In genomic region chrX:155026420-155026726, GRCh38 we compare ENCODE assay signal across 8 cellular contexts. TPM values are rescaled to one million over a fixed set of nuclear protein-coding genes. Genes with fewer than 3 reads are reported as not detected.
DNase-seq lines count a peak whose midpoint lies in the region; ATAC-seq, FAIRE-seq and TF ChIP-seq lines count a peak whose summit lies in the region.

No MANE protein-coding gene starts in this region.

- H3K4me1 ChIP-seq in BLaER1 treated with 17β-estradiol and CSF1 and Interleukin-3, amounts not matched to agents 10 nM and 100 nM = peaks cover 0 to 29% (median 13%) of the 10 kb centered on the region in 10 experiments; a peak in 16 of 20 replicates
- H3K4me1 ChIP-seq in MM.1S (ENCODE audit: low read length) = no peaks in the 10 kb centered on the region
- no peaks in the 10 kb centered on the region for H3K4me1 ChIP-seq in ectodermal cell (ENCODE audit: control insufficient read depth, insufficient read depth, low read length)

- peaks cover 0 to 8% (median 0%) of the 10 kb centered on the region in 11 experiments; a peak in 4 of 22 replicates for H4K20me1 ChIP-seq in BLaER1 treated with 17β-estradiol and CSF1 and Interleukin-3, amounts not matched to agents 10 nM and 100 nM
- H4K20me1 ChIP-seq in MM.1S (ENCODE audit: insufficient read depth, low read length) = no peaks in the 10 kb centered on the region
- no peaks in the 10 kb centered on the region for H4K20me1 ChIP-seq in neural cell (ENCODE audit: insufficient read depth)

- no peak for FAIRE-seq in RCC 7860 (lab: Jason Lieb, UNC)

- no peak for TF ChIP-seq RAD21 in neural cell (conservative IDR thresholded peaks at IDR 0.05)

- H3F3A ChIP-seq in MM.1S (ENCODE audit: insufficient read depth, low read length) = peaks cover 12% of the 10 kb centered on the region; the same call in 1 of the 2 replicates
- no peaks in the 10 kb centered on the region for H3F3A ChIP-seq in neural cell (ENCODE audit: insufficient read depth, low read length, poor library complexity, severe bottlenecking)

- CTCF ChIA-PET in HEK293T (lab: Yijun Ruan, JAX) = interaction anchor here (0.6 to 1.3 kb wide), 2 partner anchors 23 to 652 kb away, joined by 3 read pairs; no protein-coding TSS in a partner anchor

- TF ChIP-seq CTCF in MM.1S (IDR thresholded peaks at IDR 0.05; ENCODE audit: low read length) (no peak), neural cell (IDR thresholded peaks at IDR 0.05; ENCODE audit: poor library complexity, severe bottlenecking) (no peak)

- 1% methylated on average over 15 of the region's 16 CpGs for WGBS in ectodermal cell, 2 experiments

- peaks cover 0 to under 1% (median 0%) of the 10 kb centered on the region in 11 experiments; a peak in 2 of 22 replicates for H3K9me3 ChIP-seq in BLaER1 treated with 17β-estradiol and CSF1 and Interleukin-3, amounts not matched to agents 10 nM and 100 nM (replicated peaks in 1 of 11)
- H3K9me3 ChIP-seq in MM.1S (replicated peaks; ENCODE audit: insufficient read depth, low read length) (no peaks in the 10 kb centered on the region), ectodermal cell (ENCODE audit: control insufficient read depth, low read length) (no peaks in the 10 kb centered on the region), neural cell (ENCODE audit: low read length) (no peaks in the 10 kb centered on the region)

- peak overlapping the region; percentile 18 to 97 (median 95); a peak in 20 of 22 replicates for H3K27ac ChIP-seq in BLaER1 treated with 17β-estradiol and CSF1 and Interleukin-3, amounts not matched to agents 10 nM and 100 nM
- H3K27ac ChIP-seq in MM.1S (ENCODE audit: low read length) (peak overlapping the region; percentile 94; the same call in 1 of the 2 replicates), ectodermal cell (ENCODE audit: insufficient read depth, low read depth, low read length, poor library complexity, severe bottlenecking) (peak overlapping the region; percentile 92), neural cell (ENCODE audit: low read length) (peak overlapping the region; percentile 79)

- H3K4me3 ChIP-seq in BLaER1 treated with 17β-estradiol and CSF1 and Interleukin-3, amounts not matched to agents 10 nM and 100 nM = peak overlapping the region; percentile 38 to 75 (median 64)
- peak overlapping the region; percentile 47 for H3K4me3 ChIP-seq in MM.1S (ENCODE audit: low read length)
- H3K4me3 ChIP-seq in ectodermal cell (ENCODE audit: insufficient read depth, low read depth, low read length) = peak overlapping the region; percentile 66
- peak overlapping the region; percentile 81 for H3K4me3 ChIP-seq in neural cell (ENCODE audit: low read length)

- ATAC-seq in HG03095 (IDR thresholded peaks at IDR 0.05; ENCODE audit: unreplicated experiment) = no peak

- H2AFZ ChIP-seq in MM.1S (ENCODE audit: low read length) (peak overlapping the region; percentile 40; the same call in 1 of the 2 replicates), neural cell (ENCODE audit: low read depth, low read length) (no peak overlapping the region)

- TF ChIP-seq EP300 in neural cell (conservative IDR thresholded peaks at IDR 0.05; ENCODE audit: poor library complexity, severe bottlenecking) = no peak

- POLR2A ChIA-PET in HEK293T (lab: Yijun Ruan, JAX) = interaction anchor here (0.5 to 1.3 kb wide), 8 partner anchors 9 to 968 kb away, joined by 3 to 10 read pairs (median 3); partner anchors contain the start of genes CMC4 and MTCP1

- H3K4me2 ChIP-seq in BLaER1 treated with 17β-estradiol and CSF1 and Interleukin-3, amounts not matched to agents 10 nM and 100 nM = peak overlapping the region in 5 of 11 experiments; percentile 24 to 44 (median 29); a peak in 6 of 22 replicates
- H3K4me2 ChIP-seq in MM.1S (ENCODE audit: low read depth, low read length) (peak overlapping the region; percentile 39; the same call in 1 of the 2 replicates), neural cell (ENCODE audit: low read length) (no peak overlapping the region)

- H3K36me3 ChIP-seq in BLaER1 treated with 17β-estradiol and CSF1 and Interleukin-3, amounts not matched to agents 10 nM and 100 nM = no peaks in the 10 kb centered on the region
- H3K36me3 ChIP-seq in MM.1S (replicated peaks; ENCODE audit: insufficient read depth, low read length) (no peaks in the 10 kb centered on the region), ectodermal cell (ENCODE audit: control insufficient read depth, insufficient read depth, low read length) (no peaks in the 10 kb centered on the region), neural cell (ENCODE audit: insufficient read depth, low read length) (no peaks in the 10 kb centered on the region)

- H3K9me2 ChIP-seq in MM.1S (replicated peaks; ENCODE audit: insufficient read depth, low read length) (no peaks in the 10 kb centered on the region), neural cell (ENCODE audit: insufficient read depth, low read length) (no peaks in the 10 kb centered on the region)

- DNase-seq in MM.1S = no peak
- DNase-seq in HEK293T (ENCODE audit: extremely low spot score) = no peak
- DNase-seq in RCC 7860 (ENCODE audit: low spot score) = no peak
- no peak for DNase-seq in HUDEP-2 (lab: John Stamatoyannopoulos, UW; ENCODE audit: unreplicated experiment in 76 of 76)

- H3K79me2 ChIP-seq in MM.1S (ENCODE audit: low read length) (peaks cover 29% of the 10 kb centered on the region), neural cell (replicated peaks; ENCODE audit: insufficient read depth, low read length) (peaks cover 21% of the 10 kb centered on the region)

- H3K27me3 ChIP-seq in BLaER1 treated with 17β-estradiol and CSF1 and Interleukin-3, amounts not matched to agents 10 nM and 100 nM = peaks cover 33 to 63% (median 50%) of the 10 kb centered on the region in 11 experiments
- H3K27me3 ChIP-seq in MM.1S (replicated peaks; ENCODE audit: insufficient read depth, low read length) (no peaks in the 10 kb centered on the region), ectodermal cell (ENCODE audit: control insufficient read depth, insufficient read depth, low read length, poor library complexity, severe bottlenecking) (no peaks in the 10 kb centered on the region), neural cell (ENCODE audit: insufficient read depth, low read depth, low read length) (no peaks in the 10 kb centered on the region)

- peak overlapping the region; percentile 67 to 95 (median 93); a peak in 21 of 22 replicates for H3K9ac ChIP-seq in BLaER1 treated with 17β-estradiol and CSF1 and Interleukin-3, amounts not matched to agents 10 nM and 100 nM
- H3K9ac ChIP-seq in MM.1S (ENCODE audit: low read length) = peak overlapping the region; percentile 47; the same call in 1 of the 2 replicates
- H3K9ac ChIP-seq in neural cell (ENCODE audit: low read length) = peak overlapping the region; percentile 83

TF ChIP-seq in neural cell, 6 proteins besides CTCF, POLR2A, EP300 and RAD21 (continues in another document):
- no peak for TF ChIP-seq POLR2AphosphoS5 (IDR thresholded peaks at IDR 0.05)
- TF ChIP-seq SMC3 (conservative IDR thresholded peaks at IDR 0.05; ENCODE audit: poor library complexity) = no peak

TF ChIP-seq in HEK293T, 16 proteins besides CTCF, POLR2A, EP300 and RAD21:
- no peak for TF ChIP-seq CTBP1 (IDR thresholded peaks at IDR 0.05; ENCODE audit: borderline replicate concordance)
- TF ChIP-seq BHLHE40 (IDR thresholded peaks at IDR 0.05; ENCODE audit: borderline replicate concordance) = no peak
- no peak for TF ChIP-seq ELF4 (IDR thresholded peaks at IDR 0.05)
- TF ChIP-seq, protein P1, sequence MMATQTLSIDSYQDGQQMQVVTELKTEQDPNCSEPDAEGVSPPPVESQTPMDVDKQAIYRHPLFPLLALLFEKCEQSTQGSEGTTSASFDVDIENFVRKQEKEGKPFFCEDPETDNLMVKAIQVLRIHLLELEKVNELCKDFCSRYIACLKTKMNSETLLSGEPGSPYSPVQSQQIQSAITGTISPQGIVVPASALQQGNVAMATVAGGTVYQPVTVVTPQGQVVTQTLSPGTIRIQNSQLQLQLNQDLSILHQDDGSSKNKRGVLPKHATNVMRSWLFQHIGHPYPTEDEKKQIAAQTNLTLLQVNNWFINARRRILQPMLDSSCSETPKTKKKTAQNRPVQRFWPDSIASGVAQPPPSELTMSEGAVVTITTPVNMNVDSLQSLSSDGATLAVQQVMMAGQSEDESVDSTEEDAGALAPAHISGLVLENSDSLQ (IDR thresholded peaks at IDR 0.05) = no peak
- TF ChIP-seq FOXM1 (IDR thresholded peaks at IDR 0.05; ENCODE audit: borderline replicate concordance) = no peak
- no peak for TF ChIP-seq FOXK2 (IDR thresholded peaks at IDR 0.05)
- no peak for TF ChIP-seq ZNF384 (IDR thresholded peaks at IDR 0.05)
- TF ChIP-seq ARNT (IDR thresholded peaks at IDR 0.05) = no peak
- no peak for TF ChIP-seq FOXA1 (IDR thresholded peaks at IDR 0.05)
- TF ChIP-seq L3MBTL2 (conservative IDR thresholded peaks at IDR 0.05) = no peak
- TF ChIP-seq SUZ12 (IDR thresholded peaks at IDR 0.05) = no peak
- TF ChIP-seq HDGF (IDR thresholded peaks at IDR 0.05; ENCODE audit: borderline replicate concordance) = no peak
- TF ChIP-seq SP1 (IDR thresholded peaks at IDR 0.05) = no peak
- TF ChIP-seq NFRKB (IDR thresholded peaks at IDR 0.05) = no peak
- TF ChIP-seq TARDBP (IDR thresholded peaks at IDR 0.05) = no peak
- TF ChIP-seq LEF1 (IDR thresholded peaks at IDR 0.05; ENCODE audit: borderline replicate concordance) = no peak

RNA-seq across cellular contexts. Expression of gene FUNDC2, which starts 0.3 kb away (rescaled TPM):
- 92.6 TPM for polyA plus RNA-seq in ectodermal cell (2013, experiment 1 of 4)
- polyA plus RNA-seq in ectodermal cell (2013, experiment 2 of 4) = 89.5 TPM
- polyA plus RNA-seq in ectodermal cell (2013, experiment 3 of 4) = 82.3 TPM
- 92.0 TPM for polyA plus RNA-seq in ectodermal cell (2013, experiment 4 of 4)
- polyA plus RNA-seq in neural cell = 139 and 141 TPM in 2 replicates
- 37.3 and 48.6 TPM in 2 replicates for polyA minus RNA-seq in neural cell

RNA-seq across cellular contexts. Expression of gene F8, which starts 3.9 kb away (rescaled TPM):
- 4.3 TPM for polyA plus RNA-seq in ectodermal cell (2013, experiment 1 of 4)
- 5.0 TPM for polyA plus RNA-seq in ectodermal cell (2013, experiment 2 of 4)
- polyA plus RNA-seq in ectodermal cell (2013, experiment 3 of 4) = 3.4 TPM
- 3.9 TPM for polyA plus RNA-seq in ectodermal cell (2013, experiment 4 of 4)
- 2.1 TPM in 2 replicates for polyA plus RNA-seq in neural cell
- polyA minus RNA-seq in neural cell = 3.2 and 4.1 TPM in 2 replicates

RNA-seq across cellular contexts. Expression of gene CMC4, which starts 44.6 kb away (rescaled TPM):
- 8.7 TPM for polyA plus RNA-seq in ectodermal cell (2013, experiment 1 of 4)
- 9.7 TPM for polyA plus RNA-seq in ectodermal cell (2013, experiment 2 of 4)
- 9.7 TPM for polyA plus RNA-seq in ectodermal cell (2013, experiment 3 of 4)
- polyA plus RNA-seq in ectodermal cell (2013, experiment 4 of 4) = 12.4 TPM
- 15.7 and 16.4 TPM in 2 replicates for polyA plus RNA-seq in neural cell
- 5.4 and 7.5 TPM in 2 replicates for polyA minus RNA-seq in neural cell

RNA-seq across cellular contexts. Expression of gene MTCP1, which starts 44.6 kb away (rescaled TPM):
- polyA plus RNA-seq in ectodermal cell (2013, experiment 1 of 4) = 23.1 TPM
- polyA plus RNA-seq in ectodermal cell (2013, experiment 2 of 4) = 17.0 TPM
- 16.0 TPM for polyA plus RNA-seq in ectodermal cell (2013, experiment 3 of 4)
- polyA plus RNA-seq in ectodermal cell (2013, experiment 4 of 4) = 19.9 TPM
- 1.1 and 2.4 TPM in 2 replicates for polyA plus RNA-seq in neural cell
- polyA minus RNA-seq in neural cell = 1.0 and 3.2 TPM in 2 replicates

RNA-seq across cellular contexts. Expression of gene BRCC3, which starts 44.9 kb away (rescaled TPM):
- 31.2 TPM for polyA plus RNA-seq in ectodermal cell (2013, experiment 1 of 4)
- 34.1 TPM for polyA plus RNA-seq in ectodermal cell (2013, experiment 2 of 4)
- polyA plus RNA-seq in ectodermal cell (2013, experiment 3 of 4) = 18.1 TPM
- 21.5 TPM for polyA plus RNA-seq in ectodermal cell (2013, experiment 4 of 4)
- 17.2 and 28.1 TPM in 2 replicates for polyA plus RNA-seq in neural cell
- polyA minus RNA-seq in neural cell = 28.5 and 30.9 TPM in 2 replicates
